1 cellular context compared by ENCODE assay signal in genomic region chr6:144310761-144311160, GRCh38.
TF ChIP-seq lines count a peak whose summit lies in the region.

No MANE protein-coding gene starts in this region.

TF ChIP-seq in GM12878, 131 proteins besides CTCF, POLR2A, EP300 and RAD21 (continued from another document):
- TF ChIP-seq USF1 (IDR thresholded peaks at IDR 0.05; ENCODE audit: borderline replicate concordance, extremely low read length, insufficient read depth, low read depth, low read length) (no peak), DPF2 (IDR thresholded peaks at IDR 0.05) (0 out of 2 replicates have a peak, but pooled peaks have one; percentile 12), IKZF1 (conservative IDR thresholded peaks at IDR 0.05) (0 out of 2 replicates have a peak, but pooled peaks have one; percentile 12), NR2C2 (IDR thresholded peaks at IDR 0.05; ENCODE audit: borderline replicate concordance, control insufficient read depth, insufficient read length, low read depth) (no peak), IRF4 (IDR thresholded peaks at IDR 0.05; ENCODE audit: low read depth, low read length) (peak; percentile 79), ZNF217 (IDR thresholded peaks at IDR 0.05) (no peak), BCL11A (IDR thresholded peaks at IDR 0.05; ENCODE audit: low read depth, low read length) (peak; percentile 29; the same call in 1 of the 2 replicates)
